In genomic region chr11:8809605-8810272, GRCh38 we compare ENCODE assay signal across 8 cellular contexts.
A peak's percentile ranks its signal among the peaks of the same experiment; 100 is the strongest.
DNase-seq lines count a peak whose midpoint lies in the region; ATAC-seq and TF ChIP-seq lines count a peak whose summit lies in the region.

No MANE protein-coding gene starts in this region.

- H3K9me3 ChIP-seq in iPS-18a (ENCODE audit: control insufficient read depth, low read depth, low read length): no peaks in the 10 kb centered on the region

- H3K4me3 ChIP-seq in HFF-Myc (replicated peaks; ENCODE audit: low read depth, low read length) (peak overlapping the region; percentile 57), iPS-18a (ENCODE audit: low read length) (peak overlapping the region; percentile 71), skeletal muscle cell (ENCODE audit: low read depth, low read length) (peak overlapping the region; percentile 69)

- DNase-seq in HFF-Myc (ENCODE audit: extremely low read depth, low read depth) (no peak), astrocyte of the hippocampus (ENCODE audit: low read depth, low spot score) (peak; percentile 44), skeletal muscle cell (ENCODE audit: low read depth) (no peak), NCI-H1092 (lab: John Stamatoyannopoulos, UW) (no peak), superior temporal gyrus (ENCODE audit: extremely low spot score) (no peak)

- peaks cover 44% of the 10 kb centered on the region for H3K4me1 ChIP-seq in iPS-18a (ENCODE audit: control insufficient read depth, low read depth, low read length)

- TF ChIP-seq CTCF in HFF-Myc (IDR thresholded peaks at IDR 0.05; ENCODE audit: low read depth, low read length, missing control alignments): no peak

- H3K36me3 ChIP-seq in iPS-18a (ENCODE audit: control insufficient read depth, low read depth, low read length): no peaks in the 10 kb centered on the region

- H3K27ac ChIP-seq in iPS-18a (ENCODE audit: low read length): peak overlapping the region; percentile 61

- peak overlapping the region; percentile 67 for H3K9ac ChIP-seq in iPS-18a (ENCODE audit: low read length)

- no peaks in the 10 kb centered on the region for H3K27me3 ChIP-seq in iPS-18a (ENCODE audit: control insufficient read depth, insufficient read depth, low read length)

- no peak for ATAC-seq in HG03342 (IDR thresholded peaks at IDR 0.05; ENCODE audit: unreplicated experiment)
- ATAC-seq in HG02884 (IDR thresholded peaks at IDR 0.05; ENCODE audit: unreplicated experiment): no peak
